Comparison of ENCODE assay signal across 1 cellular context in the genomic region with DNA sequence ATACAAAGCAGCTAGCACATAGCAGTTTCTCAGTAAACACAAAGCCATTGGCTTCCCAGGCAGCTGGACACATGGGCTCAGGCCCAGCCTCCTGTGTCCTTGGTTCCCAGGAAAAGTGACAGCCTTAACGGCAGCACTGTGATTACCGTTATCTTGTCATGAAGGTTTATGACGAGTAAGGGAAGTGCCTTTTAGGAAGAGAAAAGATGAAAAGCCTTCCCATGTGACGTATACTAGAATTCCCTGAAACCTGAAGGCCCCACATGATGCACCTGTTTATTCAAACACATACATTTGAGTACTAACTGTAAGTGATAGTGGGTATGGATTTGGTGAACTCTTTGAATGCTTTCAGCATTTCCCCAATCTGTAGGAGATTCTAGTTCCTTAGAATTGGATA.
TF ChIP-seq lines count a peak whose summit lies in the region.

No MANE protein-coding gene starts in this region.

TF ChIP-seq in neural cell, 6 proteins besides CTCF, POLR2A, EP300 and RAD21 (continued from another document):
- peak; percentile 77 for TF ChIP-seq REST (IDR thresholded peaks at IDR 0.05; ENCODE audit: borderline replicate concordance)
